Comparison of ENCODE assay signal across 10 cellular contexts in genomic region chrX:71195959-71196727, GRCh38. TPM values are rescaled to one million over a fixed set of nuclear protein-coding genes. Genes with fewer than 3 reads are reported as not detected.
DNase-seq lines count a peak whose midpoint lies in the region; ATAC-seq, FAIRE-seq and TF ChIP-seq lines count a peak whose summit lies in the region.
"Had no signal": no experiment of that assay in that cellular context is flagged by ENCODE, and none has a peak within 500 bp of the region (broad histone marks: within the 10 kb centered on the region; RNA-seq: fewer than 3 reads in every experiment).

No MANE protein-coding gene starts in this region.

- ATAC-seq in GM18498 (IDR thresholded peaks at IDR 0.05; ENCODE audit: unreplicated experiment) (peak; percentile 60), GM21390 (IDR thresholded peaks at IDR 0.05; ENCODE audit: unreplicated experiment) (peak; percentile 60)

- WGBS in suprapubic skin: 70% methylated on average over 5 of the region's 5 CpGs

- H3K36me3 ChIP-seq in suprapubic skin: no peaks in the 10 kb centered on the region
- no peaks in the 10 kb centered on the region for H3K36me3 ChIP-seq in kidney (ENCODE audit: control insufficient read depth in 1 of 2, insufficient read depth in 2 of 2, low read length in 2 of 2)

- TF ChIP-seq POLR2A in suprapubic skin (IDR thresholded peaks at IDR 0.05): no peak

- H3K4me3 ChIP-seq in suprapubic skin (no peak overlapping the region), kidney (ENCODE audit: low read length in 2 of 2) (no peak overlapping the region)

- H3K9ac ChIP-seq in kidney (ENCODE audit: low read length in 2 of 2): no peak overlapping the region

- peak; percentile 32 for DNase-seq in MV-4-11 (lab: John Stamatoyannopoulos, UW)
- DNase-seq in iPS-NIHi7 (ENCODE audit: extremely low spot score): peak; percentile 36
- DNase-seq in suprapubic skin (ENCODE audit: low spot score in 2 of 2): no peak
- DNase-seq in hypothalamus (lab: John Stamatoyannopoulos, UW): no peak
- no peak for DNase-seq in NCI-H1436 (lab: John Stamatoyannopoulos, UW)
- DNase-seq in kidney: no peak

- intact Hi-C loops in kidney (cut with DNase I): no loop called here

- no peaks in the 10 kb centered on the region for H3K27me3 ChIP-seq in suprapubic skin

- H3K9me3 ChIP-seq in suprapubic skin: no peaks in the 10 kb centered on the region
- H3K9me3 ChIP-seq in kidney (ENCODE audit: control insufficient read depth in 1 of 2, low read length in 2 of 2): no peaks in the 10 kb centered on the region

- H3K4me1 ChIP-seq in suprapubic skin (no peaks in the 10 kb centered on the region), kidney (ENCODE audit: control insufficient read depth in 1 of 2, insufficient read depth in 1 of 2, low read depth in 1 of 2, low read length in 2 of 2) (no peaks in the 10 kb centered on the region)

- TF ChIP-seq EP300 in suprapubic skin (IDR thresholded peaks at IDR 0.05): no peak

- FAIRE-seq in kidney (lab: Jason Lieb, UNC): no peak
- FAIRE-seq: islet of Langerhans had no signal

- no peak for TF ChIP-seq CTCF in suprapubic skin (IDR thresholded peaks at IDR 0.05)
- TF ChIP-seq CTCF in kidney (IDR thresholded peaks at IDR 0.05; ENCODE audit: borderline replicate concordance, extremely low read depth, insufficient read depth): no peak

- H3K27ac ChIP-seq in suprapubic skin (no peak overlapping the region), kidney (ENCODE audit: low read depth in 2 of 2, low read length in 2 of 2) (no peak overlapping the region)

RNA-seq across cellular contexts. Expression of gene GJB1, which starts 26.9 kb away (rescaled TPM):
- total RNA-seq in suprapubic skin: 1 to 10 TPM in 3 of 4 donors, under 1 TPM in 1; 0.98 to 4.8 (median 3.3) TPM
- total RNA-seq in kidney: 22.4 TPM
- polyA plus RNA-seq in kidney (ENCODE audit: insufficient read depth, low read depth, low replicate concordance): 59.0 TPM
- total RNA-seq: cerebellum had no signal

RNA-seq across cellular contexts. Expression of gene NLGN3, which starts 51.5 kb away (rescaled TPM):
- under 1 TPM; 0.52 to 0.97 (median 0.60) TPM for total RNA-seq in suprapubic skin
- total RNA-seq in kidney: 0.82 TPM
- 0.97 TPM for polyA plus RNA-seq in kidney (ENCODE audit: insufficient read depth, low read depth, low replicate concordance)

RNA-seq across cellular contexts. Expression of gene ZMYM3, which starts 57.8 kb away (rescaled TPM):
- total RNA-seq in suprapubic skin: 10 to 100 TPM; 10.0 to 42.6 (median 18.5) TPM
- 26.7 TPM for total RNA-seq in kidney
- 9.7 TPM for polyA plus RNA-seq in kidney (ENCODE audit: insufficient read depth, low read depth, low replicate concordance)

Comparison
In these comparisons a context has a peak if more than half of its experiments do, and no peak if none do; other contexts are left out.
1. DNase-seq: peak in MV-4-11 (single experiment) and iPS-NIHi7 (single experiment); none in suprapubic skin (0 of 2), hypothalamus (0 of 51), NCI-H1436 (single experiment) and kidney (single experiment).